Comparison of ENCODE assay signal across 1 cellular context in the genomic region with DNA sequence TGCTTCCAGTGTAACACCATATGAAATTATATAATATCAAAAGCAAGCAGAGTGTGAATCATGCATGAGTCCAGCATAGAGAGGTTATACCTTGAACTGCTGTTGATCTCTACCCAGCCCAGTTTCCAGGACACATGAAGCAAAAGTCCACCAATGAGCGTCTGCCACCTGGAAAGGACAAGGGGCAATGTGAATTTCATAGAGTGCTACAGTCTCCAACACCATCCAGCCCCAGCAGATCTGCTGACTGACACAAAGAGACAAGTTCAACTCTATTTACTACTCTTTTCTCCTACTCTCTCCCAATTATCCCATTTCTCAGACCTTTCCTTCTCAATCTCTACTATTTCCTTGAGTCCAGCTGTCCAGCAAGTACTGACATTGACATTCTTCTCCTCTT.
TF ChIP-seq lines count a peak whose summit lies in the region.

No MANE protein-coding gene starts in this region.

TF ChIP-seq in WTC11, 78 proteins besides CTCF, POLR2A, EP300 and RAD21 (continued from another document):
- TF ChIP-seq, protein P1, sequence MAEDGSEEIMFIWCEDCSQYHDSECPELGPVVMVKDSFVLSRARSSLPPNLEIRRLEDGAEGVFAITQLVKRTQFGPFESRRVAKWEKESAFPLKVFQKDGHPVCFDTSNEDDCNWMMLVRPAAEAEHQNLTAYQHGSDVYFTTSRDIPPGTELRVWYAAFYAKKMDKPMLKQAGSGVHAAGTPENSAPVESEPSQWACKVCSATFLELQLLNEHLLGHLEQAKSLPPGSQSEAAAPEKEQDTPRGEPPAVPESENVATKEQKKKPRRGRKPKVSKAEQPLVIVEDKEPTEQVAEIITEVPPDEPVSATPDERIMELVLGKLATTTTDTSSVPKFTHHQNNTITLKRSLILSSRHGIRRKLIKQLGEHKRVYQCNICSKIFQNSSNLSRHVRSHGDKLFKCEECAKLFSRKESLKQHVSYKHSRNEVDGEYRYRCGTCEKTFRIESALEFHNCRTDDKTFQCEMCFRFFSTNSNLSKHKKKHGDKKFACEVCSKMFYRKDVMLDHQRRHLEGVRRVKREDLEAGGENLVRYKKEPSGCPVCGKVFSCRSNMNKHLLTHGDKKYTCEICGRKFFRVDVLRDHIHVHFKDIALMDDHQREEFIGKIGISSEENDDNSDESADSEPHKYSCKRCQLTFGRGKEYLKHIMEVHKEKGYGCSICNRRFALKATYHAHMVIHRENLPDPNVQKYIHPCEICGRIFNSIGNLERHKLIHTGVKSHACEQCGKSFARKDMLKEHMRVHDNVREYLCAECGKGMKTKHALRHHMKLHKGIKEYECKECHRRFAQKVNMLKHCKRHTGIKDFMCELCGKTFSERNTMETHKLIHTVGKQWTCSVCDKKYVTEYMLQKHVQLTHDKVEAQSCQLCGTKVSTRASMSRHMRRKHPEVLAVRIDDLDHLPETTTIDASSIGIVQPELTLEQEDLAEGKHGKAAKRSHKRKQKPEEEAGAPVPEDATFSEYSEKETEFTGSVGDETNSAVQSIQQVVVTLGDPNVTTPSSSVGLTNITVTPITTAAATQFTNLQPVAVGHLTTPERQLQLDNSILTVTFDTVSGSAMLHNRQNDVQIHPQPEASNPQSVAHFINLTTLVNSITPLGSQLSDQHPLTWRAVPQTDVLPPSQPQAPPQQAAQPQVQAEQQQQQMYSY (CRISPR knock-in tag; IDR thresholded peaks at IDR 0.05) = no peak
- TF ChIP-seq, protein P2, sequence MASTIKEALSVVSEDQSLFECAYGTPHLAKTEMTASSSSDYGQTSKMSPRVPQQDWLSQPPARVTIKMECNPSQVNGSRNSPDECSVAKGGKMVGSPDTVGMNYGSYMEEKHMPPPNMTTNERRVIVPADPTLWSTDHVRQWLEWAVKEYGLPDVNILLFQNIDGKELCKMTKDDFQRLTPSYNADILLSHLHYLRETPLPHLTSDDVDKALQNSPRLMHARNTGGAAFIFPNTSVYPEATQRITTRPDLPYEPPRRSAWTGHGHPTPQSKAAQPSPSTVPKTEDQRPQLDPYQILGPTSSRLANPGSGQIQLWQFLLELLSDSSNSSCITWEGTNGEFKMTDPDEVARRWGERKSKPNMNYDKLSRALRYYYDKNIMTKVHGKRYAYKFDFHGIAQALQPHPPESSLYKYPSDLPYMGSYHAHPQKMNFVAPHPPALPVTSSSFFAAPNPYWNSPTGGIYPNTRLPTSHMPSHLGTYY (CRISPR knock-in tag; IDR thresholded peaks at IDR 0.05) = no peak
- TF ChIP-seq KAT7 (CRISPR knock-in tag; IDR thresholded peaks at IDR 0.05; ENCODE audit: borderline replicate concordance) (no peak), ATF1 (CRISPR knock-in tag; IDR thresholded peaks at IDR 0.05) (no peak), ZNF671 (CRISPR knock-in tag; IDR thresholded peaks at IDR 0.05) (no peak), IRF2 (CRISPR knock-in tag; IDR thresholded peaks at IDR 0.05; ENCODE audit: borderline replicate concordance, low read depth) (no peak), FOXJ3 (CRISPR knock-in tag; IDR thresholded peaks at IDR 0.05; ENCODE audit: borderline replicate concordance) (no peak), ETV6 (CRISPR knock-in tag; IDR thresholded peaks at IDR 0.05) (no peak), CREB1 (CRISPR knock-in tag; IDR thresholded peaks at IDR 0.05) (no peak), CBFB (CRISPR knock-in tag; IDR thresholded peaks at IDR 0.05; ENCODE audit: low read depth) (no peak), HMGA2 (CRISPR knock-in tag; IDR thresholded peaks at IDR 0.05) (no peak), SMAD4 (CRISPR knock-in tag; IDR thresholded peaks at IDR 0.05) (no peak), GRHL2 (CRISPR knock-in tag; IDR thresholded peaks at IDR 0.05; ENCODE audit: insufficient replicate concordance, severe bottlenecking) (no peak), ZNF317 (CRISPR knock-in tag; IDR thresholded peaks at IDR 0.05; ENCODE audit: borderline replicate concordance, low read depth) (no peak)
- TF ChIP-seq, protein P3, sequence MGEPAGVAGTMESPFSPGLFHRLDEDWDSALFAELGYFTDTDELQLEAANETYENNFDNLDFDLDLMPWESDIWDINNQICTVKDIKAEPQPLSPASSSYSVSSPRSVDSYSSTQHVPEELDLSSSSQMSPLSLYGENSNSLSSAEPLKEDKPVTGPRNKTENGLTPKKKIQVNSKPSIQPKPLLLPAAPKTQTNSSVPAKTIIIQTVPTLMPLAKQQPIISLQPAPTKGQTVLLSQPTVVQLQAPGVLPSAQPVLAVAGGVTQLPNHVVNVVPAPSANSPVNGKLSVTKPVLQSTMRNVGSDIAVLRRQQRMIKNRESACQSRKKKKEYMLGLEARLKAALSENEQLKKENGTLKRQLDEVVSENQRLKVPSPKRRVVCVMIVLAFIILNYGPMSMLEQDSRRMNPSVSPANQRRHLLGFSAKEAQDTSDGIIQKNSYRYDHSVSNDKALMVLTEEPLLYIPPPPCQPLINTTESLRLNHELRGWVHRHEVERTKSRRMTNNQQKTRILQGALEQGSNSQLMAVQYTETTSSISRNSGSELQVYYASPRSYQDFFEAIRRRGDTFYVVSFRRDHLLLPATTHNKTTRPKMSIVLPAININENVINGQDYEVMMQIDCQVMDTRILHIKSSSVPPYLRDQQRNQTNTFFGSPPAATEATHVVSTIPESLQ (CRISPR knock-in tag; IDR thresholded peaks at IDR 0.05) = no peak
- TF ChIP-seq, protein P4, sequence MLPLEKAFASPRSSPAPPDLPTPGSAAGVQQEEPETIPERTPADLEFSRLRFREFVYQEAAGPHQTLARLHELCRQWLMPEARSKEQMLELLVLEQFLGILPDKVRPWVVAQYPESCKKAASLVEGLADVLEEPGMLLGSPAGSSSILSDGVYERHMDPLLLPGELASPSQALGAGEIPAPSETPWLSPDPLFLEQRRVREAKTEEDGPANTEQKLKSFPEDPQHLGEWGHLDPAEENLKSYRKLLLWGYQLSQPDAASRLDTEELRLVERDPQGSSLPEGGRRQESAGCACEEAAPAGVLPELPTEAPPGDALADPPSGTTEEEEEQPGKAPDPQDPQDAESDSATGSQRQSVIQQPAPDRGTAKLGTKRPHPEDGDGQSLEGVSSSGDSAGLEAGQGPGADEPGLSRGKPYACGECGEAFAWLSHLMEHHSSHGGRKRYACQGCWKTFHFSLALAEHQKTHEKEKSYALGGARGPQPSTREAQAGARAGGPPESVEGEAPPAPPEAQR (CRISPR knock-in tag; IDR thresholded peaks at IDR 0.05) = no peak
- TF ChIP-seq, protein P5, sequence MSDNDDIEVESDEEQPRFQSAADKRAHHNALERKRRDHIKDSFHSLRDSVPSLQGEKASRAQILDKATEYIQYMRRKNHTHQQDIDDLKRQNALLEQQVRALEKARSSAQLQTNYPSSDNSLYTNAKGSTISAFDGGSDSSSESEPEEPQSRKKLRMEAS (CRISPR knock-in tag; IDR thresholded peaks at IDR 0.05) = no peak
- TF ChIP-seq, protein P6, sequence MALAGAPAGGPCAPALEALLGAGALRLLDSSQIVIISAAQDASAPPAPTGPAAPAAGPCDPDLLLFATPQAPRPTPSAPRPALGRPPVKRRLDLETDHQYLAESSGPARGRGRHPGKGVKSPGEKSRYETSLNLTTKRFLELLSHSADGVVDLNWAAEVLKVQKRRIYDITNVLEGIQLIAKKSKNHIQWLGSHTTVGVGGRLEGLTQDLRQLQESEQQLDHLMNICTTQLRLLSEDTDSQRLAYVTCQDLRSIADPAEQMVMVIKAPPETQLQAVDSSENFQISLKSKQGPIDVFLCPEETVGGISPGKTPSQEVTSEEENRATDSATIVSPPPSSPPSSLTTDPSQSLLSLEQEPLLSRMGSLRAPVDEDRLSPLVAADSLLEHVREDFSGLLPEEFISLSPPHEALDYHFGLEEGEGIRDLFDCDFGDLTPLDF (CRISPR knock-in tag; IDR thresholded peaks at IDR 0.05) = no peak
- TF ChIP-seq, protein P7, sequence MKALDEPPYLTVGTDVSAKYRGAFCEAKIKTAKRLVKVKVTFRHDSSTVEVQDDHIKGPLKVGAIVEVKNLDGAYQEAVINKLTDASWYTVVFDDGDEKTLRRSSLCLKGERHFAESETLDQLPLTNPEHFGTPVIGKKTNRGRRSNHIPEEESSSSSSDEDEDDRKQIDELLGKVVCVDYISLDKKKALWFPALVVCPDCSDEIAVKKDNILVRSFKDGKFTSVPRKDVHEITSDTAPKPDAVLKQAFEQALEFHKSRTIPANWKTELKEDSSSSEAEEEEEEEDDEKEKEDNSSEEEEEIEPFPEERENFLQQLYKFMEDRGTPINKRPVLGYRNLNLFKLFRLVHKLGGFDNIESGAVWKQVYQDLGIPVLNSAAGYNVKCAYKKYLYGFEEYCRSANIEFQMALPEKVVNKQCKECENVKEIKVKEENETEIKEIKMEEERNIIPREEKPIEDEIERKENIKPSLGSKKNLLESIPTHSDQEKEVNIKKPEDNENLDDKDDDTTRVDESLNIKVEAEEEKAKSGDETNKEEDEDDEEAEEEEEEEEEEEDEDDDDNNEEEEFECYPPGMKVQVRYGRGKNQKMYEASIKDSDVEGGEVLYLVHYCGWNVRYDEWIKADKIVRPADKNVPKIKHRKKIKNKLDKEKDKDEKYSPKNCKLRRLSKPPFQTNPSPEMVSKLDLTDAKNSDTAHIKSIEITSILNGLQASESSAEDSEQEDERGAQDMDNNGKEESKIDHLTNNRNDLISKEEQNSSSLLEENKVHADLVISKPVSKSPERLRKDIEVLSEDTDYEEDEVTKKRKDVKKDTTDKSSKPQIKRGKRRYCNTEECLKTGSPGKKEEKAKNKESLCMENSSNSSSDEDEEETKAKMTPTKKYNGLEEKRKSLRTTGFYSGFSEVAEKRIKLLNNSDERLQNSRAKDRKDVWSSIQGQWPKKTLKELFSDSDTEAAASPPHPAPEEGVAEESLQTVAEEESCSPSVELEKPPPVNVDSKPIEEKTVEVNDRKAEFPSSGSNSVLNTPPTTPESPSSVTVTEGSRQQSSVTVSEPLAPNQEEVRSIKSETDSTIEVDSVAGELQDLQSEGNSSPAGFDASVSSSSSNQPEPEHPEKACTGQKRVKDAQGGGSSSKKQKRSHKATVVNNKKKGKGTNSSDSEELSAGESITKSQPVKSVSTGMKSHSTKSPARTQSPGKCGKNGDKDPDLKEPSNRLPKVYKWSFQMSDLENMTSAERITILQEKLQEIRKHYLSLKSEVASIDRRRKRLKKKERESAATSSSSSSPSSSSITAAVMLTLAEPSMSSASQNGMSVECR (CRISPR knock-in tag; IDR thresholded peaks at IDR 0.05; ENCODE audit: borderline replicate concordance) = no peak
